In the genomic region with DNA sequence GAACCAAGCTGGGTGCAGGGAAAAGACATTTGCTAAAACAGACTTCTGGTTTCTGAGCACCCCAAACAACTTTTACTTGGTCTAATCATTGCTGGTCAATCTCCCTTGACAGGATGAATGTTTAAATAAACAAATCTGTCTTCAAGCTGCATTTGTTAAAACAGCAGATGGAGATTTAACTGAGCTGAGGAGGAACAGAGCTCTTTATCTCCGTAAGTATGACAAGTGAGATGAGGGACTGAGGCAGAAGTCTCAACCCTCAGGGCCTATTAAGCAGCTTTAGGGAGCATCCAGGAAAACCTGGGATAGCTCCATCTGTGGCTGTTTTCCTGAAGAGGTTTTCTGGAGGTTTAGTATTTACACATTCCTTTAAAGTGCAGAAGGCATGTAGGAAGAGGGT, we compare ENCODE assay signal across 1 cellular context.
TF ChIP-seq lines count a peak whose summit lies in the region.

No MANE protein-coding gene starts in this region.

TF ChIP-seq in HepG2, 621 proteins besides CTCF, POLR2A, EP300 and RAD21:
- TF ChIP-seq NR2C2 (CRISPR knock-in tag; IDR thresholded peaks at IDR 0.05; ENCODE audit: borderline replicate concordance) (no peak), ZNF160 (CRISPR knock-in tag; IDR thresholded peaks at IDR 0.05) (no peak), ARNTL (CRISPR knock-in tag; IDR thresholded peaks at IDR 0.05) (no peak)
